8 cellular contexts compared by ENCODE assay signal in genomic region chr9:136687721-136688223, GRCh38. TPM values are rescaled to one million over a fixed set of nuclear protein-coding genes. Genes with fewer than 3 reads are reported as not detected.
A peak's percentile ranks its signal among the peaks of the same experiment; 100 is the strongest.
DNase-seq lines count a peak whose midpoint lies in the region; ATAC-seq and TF ChIP-seq lines count a peak whose summit lies in the region.

No MANE protein-coding gene starts in this region.

- H3K4me3 Mint-ChIP-seq in mesothelial cell of epicardium (peak overlapping the region; percentile 46), nephron progenitor cell (no peak overlapping the region)

- H3K36me3 Mint-ChIP-seq in mesothelial cell of epicardium (no peaks in the 10 kb centered on the region), nephron progenitor cell (ENCODE audit: low read depth) (no peaks in the 10 kb centered on the region)

- ATAC-seq in HG03139 (IDR thresholded peaks at IDR 0.05; ENCODE audit: unreplicated experiment) = no peak

- POLR2A ChIA-PET in HEK293 (lab: Yijun Ruan, JAX) = interaction anchor here (0.7 to 3.6 kb wide), 7 partner anchors 11 to 519 kb away, joined by 3 to 22 read pairs (median 5); no protein-coding TSS in a partner anchor

- H3K27me3 Mint-ChIP-seq in mesothelial cell of epicardium (ENCODE audit: low read depth) (no peaks in the 10 kb centered on the region), nephron progenitor cell (ENCODE audit: low read depth, poor library complexity) (peaks cover 51% of the 10 kb centered on the region)

- no peak for DNase-seq in breast epithelium (ENCODE audit: low spot score in 2 of 2)
- DNase-seq in mesothelial cell of epicardium (ENCODE audit: low spot score in 2 of 2, unreplicated experiment in 2 of 2) = no peak
- no peak for DNase-seq in NCI-H2107 treated with DMSO at 0.1 percent for 48 hours (lab: John Stamatoyannopoulos, UW; ENCODE audit: unreplicated experiment)
- no peak for DNase-seq in nephron progenitor cell
- DNase-seq in NCI-H187 (lab: John Stamatoyannopoulos, UW) = no peak

- H3K36me3 ChIP-seq in BLaER1 treated with 17β-estradiol and CSF1 and Interleukin-3, amounts not matched to agents 10 nM and 100 nM = peaks cover 0 to 31% (median 0%) of the 10 kb centered on the region in 11 experiments; a peak in 11 of 22 replicates
- H3K36me3 ChIP-seq in HEK293 (ENCODE audit: control insufficient read depth in 2 of 2, insufficient read depth in 1 of 2, low read length in 2 of 2) = peaks cover 0 to 7% of the 10 kb centered on the region in 2 experiments; a peak in 1 of 3 replicates
- no peaks in the 10 kb centered on the region for H3K36me3 ChIP-seq in breast epithelium

- peaks cover 66 to 84% (median 80%) of the 10 kb centered on the region in 10 experiments for H3K4me1 ChIP-seq in BLaER1 treated with 17β-estradiol and CSF1 and Interleukin-3, amounts not matched to agents 10 nM and 100 nM
- peaks cover 5% of the 10 kb centered on the region for H3K4me1 ChIP-seq in HEK293 (ENCODE audit: control insufficient read depth, insufficient read depth, low read length)
- peaks cover 8 to 10% of the 10 kb centered on the region in 2 donors for H3K4me1 ChIP-seq in breast epithelium

- H4K20me1 ChIP-seq in BLaER1 treated with 17β-estradiol and CSF1 and Interleukin-3, amounts not matched to agents 10 nM and 100 nM = peaks cover 31 to 43% (median 37%) of the 10 kb centered on the region in 11 experiments

- H3K9ac ChIP-seq in BLaER1 treated with 17β-estradiol and CSF1 and Interleukin-3, amounts not matched to agents 10 nM and 100 nM = peak overlapping the region; percentile 42 to 92 (median 60); a peak in 16 of 22 replicates

- peak overlapping the region; percentile 12 to 78 (median 65); a peak in 19 of 22 replicates for H3K27ac ChIP-seq in BLaER1 treated with 17β-estradiol and CSF1 and Interleukin-3, amounts not matched to agents 10 nM and 100 nM
- H3K27ac ChIP-seq in HEK293 (ENCODE audit: extremely low read depth, low read depth, low read length) (no peak overlapping the region), breast epithelium (peak overlapping the region; percentile 81 to 87)

- H3K4me3 ChIP-seq in BLaER1 treated with 17β-estradiol and CSF1 and Interleukin-3, amounts not matched to agents 10 nM and 100 nM = peak overlapping the region in 9 of 10 experiments; percentile 31 to 97 (median 48); a peak in 17 of 20 replicates
- H3K4me3 ChIP-seq in HEK293 (ENCODE audit: low read depth, low read length) (no peak overlapping the region), breast epithelium (peak overlapping the region; percentile 78 to 97 (median 86))

- H3K9me3 Mint-ChIP-seq in mesothelial cell of epicardium (no peaks in the 10 kb centered on the region), nephron progenitor cell (no peaks in the 10 kb centered on the region)

- H3K4me1 Mint-ChIP-seq in mesothelial cell of epicardium (peaks cover 7% of the 10 kb centered on the region), nephron progenitor cell (peaks cover 19% of the 10 kb centered on the region)

- H3K27ac Mint-ChIP-seq in mesothelial cell of epicardium = no peak overlapping the region
- H3K27ac Mint-ChIP-seq in nephron progenitor cell = no peak overlapping the region

- H3K4me2 ChIP-seq in BLaER1 treated with 17β-estradiol and CSF1 and Interleukin-3, amounts not matched to agents 10 nM and 100 nM = peak overlapping the region; percentile 85 to 99 (median 94)

- H3K9me3 ChIP-seq in BLaER1 treated with 17β-estradiol and CSF1 and Interleukin-3, amounts not matched to agents 10 nM and 100 nM (replicated peaks in 1 of 11) = no peaks in the 10 kb centered on the region
- H3K9me3 ChIP-seq in HEK293 (ENCODE audit: control insufficient read depth, insufficient read depth, low read depth, low read length) (no peaks in the 10 kb centered on the region), breast epithelium (no peaks in the 10 kb centered on the region)

- CTCF ChIA-PET in HEK293 (lab: Yijun Ruan, JAX) = interaction anchor here (0.6 to 3.9 kb wide), 6 partner anchors 7 to 325 kb away, joined by 3 to 20 read pairs (median 8); no protein-coding TSS in a partner anchor

- TF ChIP-seq POLR2A in breast epithelium (IDR thresholded peaks at IDR 0.05) = no peak

- TF ChIP-seq CTCF in HEK293 (tag by site-specific recombination; IDR thresholded peaks at IDR 0.05) (no peak), breast epithelium (IDR thresholded peaks at IDR 0.05) (no peak), mesothelial cell of epicardium (IDR thresholded peaks at IDR 0.05; ENCODE audit: unreplicated experiment) (no peak), nephron progenitor cell (IDR thresholded peaks at IDR 0.05) (no peak)

- peaks cover 0 to 7% (median 0%) of the 10 kb centered on the region in 11 experiments; a peak in 1 of 22 replicates for H3K27me3 ChIP-seq in BLaER1 treated with 17β-estradiol and CSF1 and Interleukin-3, amounts not matched to agents 10 nM and 100 nM
- H3K27me3 ChIP-seq in breast epithelium = no peaks in the 10 kb centered on the region

- intact Hi-C loops in breast epithelium (cut with DNase I; ENCODE audit: low total_unique reads) = no loop called here

TF ChIP-seq in HEK293, 187 proteins besides CTCF, POLR2A, EP300 and RAD21 (continues in another document):
- no peak for TF ChIP-seq ZSCAN23 (tag by site-specific recombination; IDR thresholded peaks at IDR 0.05)
- TF ChIP-seq ZNF335 (tag by site-specific recombination; conservative IDR thresholded peaks at IDR 0.05) = no peak
- peak; percentile 70 for TF ChIP-seq GLIS2 (tag by site-specific recombination; IDR thresholded peaks at IDR 0.05)
- no peak for TF ChIP-seq ATF2 (tag by site-specific recombination; IDR thresholded peaks at IDR 0.05; ENCODE audit: low read depth)
- TF ChIP-seq ZNF423 (tag by site-specific recombination; IDR thresholded peaks at IDR 0.05) = 0 out of 2 replicates have a peak, but pooled peaks have one; percentile 7
- peak; percentile 85; the same call in 1 of the 2 replicates for TF ChIP-seq KLF8 (tag by site-specific recombination; IDR thresholded peaks at IDR 0.05)
- TF ChIP-seq, protein P1, sequence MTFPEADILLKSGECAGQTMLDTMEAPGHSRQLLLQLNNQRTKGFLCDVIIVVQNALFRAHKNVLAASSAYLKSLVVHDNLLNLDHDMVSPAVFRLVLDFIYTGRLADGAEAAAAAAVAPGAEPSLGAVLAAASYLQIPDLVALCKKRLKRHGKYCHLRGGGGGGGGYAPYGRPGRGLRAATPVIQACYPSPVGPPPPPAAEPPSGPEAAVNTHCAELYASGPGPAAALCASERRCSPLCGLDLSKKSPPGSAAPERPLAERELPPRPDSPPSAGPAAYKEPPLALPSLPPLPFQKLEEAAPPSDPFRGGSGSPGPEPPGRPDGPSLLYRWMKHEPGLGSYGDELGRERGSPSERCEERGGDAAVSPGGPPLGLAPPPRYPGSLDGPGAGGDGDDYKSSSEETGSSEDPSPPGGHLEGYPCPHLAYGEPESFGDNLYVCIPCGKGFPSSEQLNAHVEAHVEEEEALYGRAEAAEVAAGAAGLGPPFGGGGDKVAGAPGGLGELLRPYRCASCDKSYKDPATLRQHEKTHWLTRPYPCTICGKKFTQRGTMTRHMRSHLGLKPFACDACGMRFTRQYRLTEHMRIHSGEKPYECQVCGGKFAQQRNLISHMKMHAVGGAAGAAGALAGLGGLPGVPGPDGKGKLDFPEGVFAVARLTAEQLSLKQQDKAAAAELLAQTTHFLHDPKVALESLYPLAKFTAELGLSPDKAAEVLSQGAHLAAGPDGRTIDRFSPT (tag by site-specific recombination; IDR thresholded peaks at IDR 0.05) = peak; percentile 60; the same call in 1 of the 2 replicates
- TF ChIP-seq, protein P2, sequence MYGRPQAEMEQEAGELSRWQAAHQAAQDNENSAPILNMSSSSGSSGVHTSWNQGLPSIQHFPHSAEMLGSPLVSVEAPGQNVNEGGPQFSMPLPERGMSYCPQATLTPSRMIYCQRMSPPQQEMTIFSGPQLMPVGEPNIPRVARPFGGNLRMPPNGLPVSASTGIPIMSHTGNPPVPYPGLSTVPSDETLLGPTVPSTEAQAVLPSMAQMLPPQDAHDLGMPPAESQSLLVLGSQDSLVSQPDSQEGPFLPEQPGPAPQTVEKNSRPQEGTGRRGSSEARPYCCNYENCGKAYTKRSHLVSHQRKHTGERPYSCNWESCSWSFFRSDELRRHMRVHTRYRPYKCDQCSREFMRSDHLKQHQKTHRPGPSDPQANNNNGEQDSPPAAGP (tag by site-specific recombination; IDR thresholded peaks at IDR 0.05) = peak; percentile 88
- TF ChIP-seq ZBTB48 (tag by site-specific recombination; IDR thresholded peaks at IDR 0.05) = 0 out of 2 replicates have a peak, but pooled peaks have one; percentile 16
- TF ChIP-seq REPIN1 (tag by site-specific recombination; IDR thresholded peaks at IDR 0.05; ENCODE audit: low read depth) = no peak
- TF ChIP-seq ZNF585B (tag by site-specific recombination; IDR thresholded peaks at IDR 0.05) = no peak
- no peak for TF ChIP-seq MEIS1 (CRISPR knock-in tag; IDR thresholded peaks at IDR 0.05; ENCODE audit: borderline replicate concordance)

RNA-seq across cellular contexts. Expression of gene AGPAT2, which starts 0.5 kb away (rescaled TPM):
- total RNA-seq in breast epithelium (100 to 1,000 TPM; 106 to 551 (median 110) TPM), mesothelial cell of epicardium (32.8 to 36.1 TPM (median 34.9 TPM) in 3 replicates)

RNA-seq across cellular contexts. Expression of gene DIPK1B, which starts 24.6 kb away (rescaled TPM):
- total RNA-seq in breast epithelium = 1 to 10 TPM; 4.8 to 8.2 (median 5.6) TPM
- 56.2 to 60.5 TPM (median 58.1 TPM) in 3 replicates for total RNA-seq in mesothelial cell of epicardium

RNA-seq across cellular contexts. Expression of gene EGFL7, which starts 25.1 kb away (rescaled TPM):
- 100 to 1,000 TPM in 1 of 3 donors, 10 to 100 TPM in 2; 48.9 to 138 (median 53.4) TPM for total RNA-seq in breast epithelium
- total RNA-seq in mesothelial cell of epicardium = 35.6 to 39.3 TPM (median 38.2 TPM) in 3 replicates

RNA-seq across cellular contexts. Expression of gene LCN10, which starts 55.0 kb away (rescaled TPM):
- total RNA-seq in breast epithelium = 1 to 10 TPM in 2 of 3 donors, under 1 TPM in 1; 0.73 to 6.9 (median 6.7) TPM
- 0.20 to 0.51 TPM (median 0.29 TPM) in 3 replicates for total RNA-seq in mesothelial cell of epicardium
